Comparison of ENCODE assay signal across 8 cellular contexts in the genomic region with DNA sequence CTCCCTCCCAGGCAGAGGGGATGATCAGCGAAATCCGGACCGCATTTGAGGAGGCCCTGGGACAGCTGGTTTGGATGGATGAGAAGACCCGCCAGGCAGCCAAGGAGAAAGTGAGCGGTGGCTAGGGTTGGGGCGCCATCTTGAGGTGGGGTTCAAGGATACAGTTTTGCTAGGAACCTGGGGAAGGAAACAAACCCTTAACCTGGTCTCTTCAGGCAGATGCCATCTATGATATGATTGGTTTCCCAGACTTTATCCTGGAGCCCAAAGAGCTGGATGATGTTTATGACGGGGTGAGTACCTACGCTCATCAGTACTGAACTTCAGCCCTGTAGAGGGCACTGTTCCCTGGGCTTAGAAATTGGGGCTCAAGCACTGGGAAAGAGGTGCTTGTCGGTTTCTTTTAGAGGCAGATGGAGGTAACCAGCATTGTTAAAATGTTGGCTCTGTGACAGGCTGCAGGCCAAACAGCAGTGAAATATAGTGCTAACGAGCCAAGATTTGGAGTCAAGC. TPM values are rescaled to one million over a fixed set of nuclear protein-coding genes. Genes with fewer than 3 reads are reported as not detected.
DNase-seq lines count a peak whose midpoint lies in the region; ATAC-seq, FAIRE-seq and TF ChIP-seq lines count a peak whose summit lies in the region.

No MANE protein-coding gene starts in this region.

- no peaks in the 10 kb centered on the region for H4K20me1 ChIP-seq in fibroblast of lung (ENCODE audit: control insufficient read depth, extremely low read depth, insufficient read depth, low read length)

- H3K4me2 ChIP-seq in fibroblast of lung (ENCODE audit: extremely low read depth, insufficient read depth, low read length): no peak overlapping the region

- H3K27ac Mint-ChIP-seq in activated T-cell treated with anti-CD3 and anti-CD28 coated beads, Interleukin-2, amount 50 U/mL, for 24 hours: no peak overlapping the region

- no peak for FAIRE-seq in urothelium cell line (lab: Jason Lieb, UNC)

- ATAC-seq in HG02870 (IDR thresholded peaks at IDR 0.05; ENCODE audit: unreplicated experiment): no peak

- H3K4me3 Mint-ChIP-seq in activated T-cell treated with anti-CD3 and anti-CD28 coated beads, Interleukin-2, amount 50 U/mL, for 24 hours: no peak overlapping the region

- H3K9me3 ChIP-seq in fibroblast of lung (ENCODE audit: control insufficient read depth, insufficient read depth, low read depth, low read length): no peaks in the 10 kb centered on the region

- H3K27ac ChIP-seq in fibroblast of lung (ENCODE audit: insufficient read depth, low read length): no peak overlapping the region

- H3K9ac ChIP-seq in fibroblast of lung (ENCODE audit: insufficient read depth, low read length): no peak overlapping the region

- H3K36me3 ChIP-seq in fibroblast of lung (ENCODE audit: control insufficient read depth, insufficient read depth, low read length): no peaks in the 10 kb centered on the region

- peaks cover 19% of the 10 kb centered on the region for H3K27me3 Mint-ChIP-seq in activated T-cell treated with anti-CD3 and anti-CD28 coated beads, Interleukin-2, amount 50 U/mL, for 24 hours

- H3K4me3 ChIP-seq in fibroblast of lung (replicated peaks in 1 of 4; ENCODE audit: control extremely low read depth in 1 of 4, insufficient read depth in 1 of 4, low read depth in 3 of 4, low read length in 4 of 4): no peak overlapping the region

- peaks cover 2% of the 10 kb centered on the region for H3K4me1 Mint-ChIP-seq in activated T-cell treated with anti-CD3 and anti-CD28 coated beads, Interleukin-2, amount 50 U/mL, for 24 hours (ENCODE audit: low read depth)

- H3K79me2 ChIP-seq in fibroblast of lung (ENCODE audit: control insufficient read depth, insufficient read depth, low read length): no peaks in the 10 kb centered on the region

- H3K36me3 Mint-ChIP-seq in activated T-cell treated with anti-CD3 and anti-CD28 coated beads, Interleukin-2, amount 50 U/mL, for 24 hours (ENCODE audit: low read depth): no peaks in the 10 kb centered on the region

- DNase-seq in DMS114 treated with DMSO at 0.1 percent for 48 hours (lab: John Stamatoyannopoulos, UW; ENCODE audit: unreplicated experiment) (peak; percentile 53), KBM-7 (peak; percentile 83), OCI-M2 (lab: John Stamatoyannopoulos, UW; ENCODE audit: unreplicated experiment) (peak; percentile 15), fibroblast of lung (ENCODE audit: low read depth in 2 of 2) (peak; percentile 19 to 52), nucleus accumbens (lab: John Stamatoyannopoulos, UW) (peak in 31 of 56 donors; percentile 2 to 66 (median 17)), urothelium cell line (ENCODE audit: low spot score) (peak; percentile 75)
- peak; percentile 81 for DNase-seq in activated T-cell treated with anti-CD3 and anti-CD28 coated beads, Interleukin-2, amount 50 U/mL, for 24 hours

- TF ChIP-seq CTCF in fibroblast of lung (conservative IDR thresholded peaks at IDR 0.05 in 1 of 2, IDR thresholded peaks at IDR 0.05 in 1 of 2; ENCODE audit: low read depth in 1 of 2, low read length in 2 of 2): peak; percentile 62 to 72

- H3K4me1 ChIP-seq in fibroblast of lung (ENCODE audit: control insufficient read depth, extremely low read depth, insufficient read depth, low read length): no peaks in the 10 kb centered on the region

- no peaks in the 10 kb centered on the region for H3K9me3 Mint-ChIP-seq in activated T-cell treated with anti-CD3 and anti-CD28 coated beads, Interleukin-2, amount 50 U/mL, for 24 hours

- in situ Hi-C loops in KBM-7 (cut with MboI; ENCODE audit: low pct_unique_long_range_greater_than_20kb, low sequenced_read_pairs): loop anchor here (25.0 kb wide), 1 partner anchor 402 kb away; the partner anchor contains the start of gene PARL

- peaks cover 11% of the 10 kb centered on the region for H3K27me3 ChIP-seq in fibroblast of lung (ENCODE audit: control insufficient read depth, insufficient read depth, low read length)

- H2AFZ ChIP-seq in fibroblast of lung (ENCODE audit: low read length): no peak overlapping the region

RNA-seq across cellular contexts. Expression of gene PSMD2, which starts 9.6 kb away (rescaled TPM):
- 345 and 429 TPM in 2 replicates for total RNA-seq in fibroblast of lung
- 188 and 354 TPM in 2 replicates for polyA plus RNA-seq in fibroblast of lung
- polyA plus RNA-seq in fibroblast of lung (2012): 219 and 389 TPM in 2 replicates
- polyA minus RNA-seq in fibroblast of lung (ENCODE audit: low replicate concordance): 541 and 963 TPM in 2 replicates

RNA-seq across cellular contexts. Expression of gene ECE2, which starts 13.7 kb away (rescaled TPM):
- total RNA-seq in fibroblast of lung: not detected in 2 replicates
- not detected in 2 replicates for polyA plus RNA-seq in fibroblast of lung
- not detected in 2 replicates for polyA plus RNA-seq in fibroblast of lung (2012)
- polyA minus RNA-seq in fibroblast of lung (ENCODE audit: low replicate concordance): not detected in 2 replicates

RNA-seq across cellular contexts. Expression of gene EIF4G1, which starts 24.9 kb away (rescaled TPM):
- total RNA-seq in fibroblast of lung: 187 and 263 TPM in 2 replicates
- polyA plus RNA-seq in fibroblast of lung: 235 and 349 TPM in 2 replicates
- 257 and 348 TPM in 2 replicates for polyA plus RNA-seq in fibroblast of lung (2012)
- polyA minus RNA-seq in fibroblast of lung (ENCODE audit: low replicate concordance): 773 and 961 TPM in 2 replicates

RNA-seq across cellular contexts. Expression of gene CAMK2N2, which starts 28.1 kb away (rescaled TPM):
- total RNA-seq in fibroblast of lung: under 0.01 TPM in 1 of 2 replicates, not detected in the other
- polyA plus RNA-seq in fibroblast of lung: 0.10 and 0.24 TPM in 2 replicates
- 0.56 and 0.66 TPM in 2 replicates for polyA plus RNA-seq in fibroblast of lung (2012)
- polyA minus RNA-seq in fibroblast of lung (ENCODE audit: low replicate concordance): 1.9 TPM in 1 of 2 replicates, not detected in the other

RNA-seq across cellular contexts. Expression of gene EEF1AKMT4, which starts 40.0 kb away (rescaled TPM):
- 1.2 and 2.3 TPM in 2 replicates for total RNA-seq in fibroblast of lung
- 2.1 and 2.3 TPM in 2 replicates for polyA plus RNA-seq in fibroblast of lung
- 2.8 and 3.2 TPM in 2 replicates for polyA plus RNA-seq in fibroblast of lung (2012)
- polyA minus RNA-seq in fibroblast of lung (ENCODE audit: low replicate concordance): 5.7 and 7.0 TPM in 2 replicates

Comparison
In these comparisons a context has a peak if more than half of its experiments do, and no peak if none do; other contexts are left out.
1. DNase-seq: peak in every context shown above with its lines; median percentile 83 in KBM-7; 81 in activated T-cell treated with anti-CD3 and anti-CD28 coated beads, Interleukin-2, amount 50 U/mL, for 24 hours; 75 in urothelium cell line; 53 in DMS114 treated with DMSO at 0.1 percent for 48 hours; 36 in fibroblast of lung; 17 in nucleus accumbens; 15 in OCI-M2.